Comparison of ENCODE assay signal across 2 cellular contexts in the genomic region with DNA sequence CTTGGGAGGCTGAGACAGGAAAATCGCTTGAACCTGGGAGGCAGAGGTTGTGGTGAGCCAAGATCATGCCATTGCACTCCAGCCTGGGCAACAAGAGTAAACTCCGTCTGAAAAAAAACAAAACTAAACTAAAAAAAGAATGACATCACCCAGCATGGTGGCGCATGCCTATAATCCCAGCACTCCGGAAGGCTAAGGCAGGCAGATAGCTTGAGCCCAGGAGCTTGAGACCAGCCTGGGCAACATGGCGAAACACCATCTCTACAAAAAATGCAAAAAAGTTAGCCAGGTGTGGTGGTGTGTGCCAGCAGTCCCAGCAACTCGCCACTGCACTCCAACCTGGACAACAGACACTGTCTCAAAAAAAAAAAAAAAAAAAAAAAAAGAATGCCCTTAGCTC. TPM values are rescaled to one million over a fixed set of nuclear protein-coding genes. Genes with fewer than 3 reads are reported as not detected.
"Had no signal": no experiment of that assay in that cellular context is flagged by ENCODE, and none has a peak within 500 bp of the region (broad histone marks: within the 10 kb centered on the region; RNA-seq: fewer than 3 reads in every experiment).

No MANE protein-coding gene starts in this region.

RNA-seq across cellular contexts. Expression of a gene that starts 17.0 kb away (rescaled TPM):
- total RNA-seq: osteoblast had no signal

RNA-seq across cellular contexts. Expression of a gene that starts 46.6 kb away (rescaled TPM):
- polyA plus RNA-seq: neural cell had no signal
